1 cellular context compared by ENCODE assay signal in the genomic region with DNA sequence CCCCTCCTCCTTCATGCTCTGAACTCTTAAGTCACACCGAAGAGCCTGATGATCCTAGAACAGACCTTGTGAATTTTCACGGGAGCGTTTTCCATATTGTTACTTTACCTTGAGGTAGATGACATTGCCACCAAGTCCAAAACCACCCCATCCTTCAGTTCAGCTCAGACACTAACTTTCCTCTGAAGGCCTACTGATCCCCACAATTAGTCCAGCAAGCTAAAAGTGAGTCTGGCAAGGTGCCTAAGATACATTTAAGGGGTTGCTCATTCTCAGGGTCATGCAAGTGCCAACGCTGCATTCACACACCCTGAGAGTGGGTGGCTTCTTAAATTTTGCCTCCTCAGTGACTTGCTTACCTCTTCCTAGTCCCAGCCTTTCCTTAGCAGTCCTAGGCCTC.
TF ChIP-seq lines count a peak whose summit lies in the region.

No MANE protein-coding gene starts in this region.

TF ChIP-seq in K562, 482 proteins besides CTCF, POLR2A, EP300 and RAD21 (continued from another document):
- TF ChIP-seq, protein P1, sequence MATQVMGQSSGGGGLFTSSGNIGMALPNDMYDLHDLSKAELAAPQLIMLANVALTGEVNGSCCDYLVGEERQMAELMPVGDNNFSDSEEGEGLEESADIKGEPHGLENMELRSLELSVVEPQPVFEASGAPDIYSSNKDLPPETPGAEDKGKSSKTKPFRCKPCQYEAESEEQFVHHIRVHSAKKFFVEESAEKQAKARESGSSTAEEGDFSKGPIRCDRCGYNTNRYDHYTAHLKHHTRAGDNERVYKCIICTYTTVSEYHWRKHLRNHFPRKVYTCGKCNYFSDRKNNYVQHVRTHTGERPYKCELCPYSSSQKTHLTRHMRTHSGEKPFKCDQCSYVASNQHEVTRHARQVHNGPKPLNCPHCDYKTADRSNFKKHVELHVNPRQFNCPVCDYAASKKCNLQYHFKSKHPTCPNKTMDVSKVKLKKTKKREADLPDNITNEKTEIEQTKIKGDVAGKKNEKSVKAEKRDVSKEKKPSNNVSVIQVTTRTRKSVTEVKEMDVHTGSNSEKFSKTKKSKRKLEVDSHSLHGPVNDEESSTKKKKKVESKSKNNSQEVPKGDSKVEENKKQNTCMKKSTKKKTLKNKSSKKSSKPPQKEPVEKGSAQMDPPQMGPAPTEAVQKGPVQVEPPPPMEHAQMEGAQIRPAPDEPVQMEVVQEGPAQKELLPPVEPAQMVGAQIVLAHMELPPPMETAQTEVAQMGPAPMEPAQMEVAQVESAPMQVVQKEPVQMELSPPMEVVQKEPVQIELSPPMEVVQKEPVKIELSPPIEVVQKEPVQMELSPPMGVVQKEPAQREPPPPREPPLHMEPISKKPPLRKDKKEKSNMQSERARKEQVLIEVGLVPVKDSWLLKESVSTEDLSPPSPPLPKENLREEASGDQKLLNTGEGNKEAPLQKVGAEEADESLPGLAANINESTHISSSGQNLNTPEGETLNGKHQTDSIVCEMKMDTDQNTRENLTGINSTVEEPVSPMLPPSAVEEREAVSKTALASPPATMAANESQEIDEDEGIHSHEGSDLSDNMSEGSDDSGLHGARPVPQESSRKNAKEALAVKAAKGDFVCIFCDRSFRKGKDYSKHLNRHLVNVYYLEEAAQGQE (CRISPR knock-in tag; IDR thresholded peaks at IDR 0.05; ENCODE audit: low read depth), result no peak
- TF ChIP-seq RNF2 (IDR thresholded peaks at IDR 0.05) (no peak), HSF4 (CRISPR knock-in tag; IDR thresholded peaks at IDR 0.05; ENCODE audit: borderline replicate concordance) (no peak), SMARCC2 (IDR thresholded peaks at IDR 0.05; ENCODE audit: low read depth) (no peak), SUPT5H (IDR thresholded peaks at IDR 0.05) (0 out of 2 replicates have a peak, but pooled peaks have one; percentile 36), ZNF316 (IDR thresholded peaks at IDR 0.05) (no peak), SMAD3 (CRISPR knock-in tag; conservative IDR thresholded peaks at IDR 0.05) (no peak), BRD9 (IDR thresholded peaks at IDR 0.05; ENCODE audit: low read depth, partially characterized antibody) (no peak), NFIC (IDR thresholded peaks at IDR 0.05) (peak; percentile 10; the same call in 1 of the 2 replicates), KDM5B (IDR thresholded peaks at IDR 0.05; ENCODE audit: insufficient replicate concordance, low read depth, low read length) (peak; percentile 57), TEAD1 (CRISPR knock-in tag; IDR thresholded peaks at IDR 0.05) (no peak), ZNF76 (CRISPR knock-in tag; IDR thresholded peaks at IDR 0.05; ENCODE audit: borderline replicate concordance) (no peak), PREB (CRISPR knock-in tag; IDR thresholded peaks at IDR 0.05) (no peak), SIN3A (IDR thresholded peaks at IDR 0.05; ENCODE audit: borderline replicate concordance in 2 of 2, control insufficient read depth in 1 of 2, low read depth in 2 of 2, low read length in 2 of 2) (no peak), U2AF2 (optimal IDR thresholded peaks at IDR 0.05; ENCODE audit: low read depth, low read length) (no peak), XRCC4 (IDR thresholded peaks at IDR 0.05; ENCODE audit: extremely low read depth, insufficient read depth, insufficient read length) (no peak)
- TF ChIP-seq, protein P2, sequence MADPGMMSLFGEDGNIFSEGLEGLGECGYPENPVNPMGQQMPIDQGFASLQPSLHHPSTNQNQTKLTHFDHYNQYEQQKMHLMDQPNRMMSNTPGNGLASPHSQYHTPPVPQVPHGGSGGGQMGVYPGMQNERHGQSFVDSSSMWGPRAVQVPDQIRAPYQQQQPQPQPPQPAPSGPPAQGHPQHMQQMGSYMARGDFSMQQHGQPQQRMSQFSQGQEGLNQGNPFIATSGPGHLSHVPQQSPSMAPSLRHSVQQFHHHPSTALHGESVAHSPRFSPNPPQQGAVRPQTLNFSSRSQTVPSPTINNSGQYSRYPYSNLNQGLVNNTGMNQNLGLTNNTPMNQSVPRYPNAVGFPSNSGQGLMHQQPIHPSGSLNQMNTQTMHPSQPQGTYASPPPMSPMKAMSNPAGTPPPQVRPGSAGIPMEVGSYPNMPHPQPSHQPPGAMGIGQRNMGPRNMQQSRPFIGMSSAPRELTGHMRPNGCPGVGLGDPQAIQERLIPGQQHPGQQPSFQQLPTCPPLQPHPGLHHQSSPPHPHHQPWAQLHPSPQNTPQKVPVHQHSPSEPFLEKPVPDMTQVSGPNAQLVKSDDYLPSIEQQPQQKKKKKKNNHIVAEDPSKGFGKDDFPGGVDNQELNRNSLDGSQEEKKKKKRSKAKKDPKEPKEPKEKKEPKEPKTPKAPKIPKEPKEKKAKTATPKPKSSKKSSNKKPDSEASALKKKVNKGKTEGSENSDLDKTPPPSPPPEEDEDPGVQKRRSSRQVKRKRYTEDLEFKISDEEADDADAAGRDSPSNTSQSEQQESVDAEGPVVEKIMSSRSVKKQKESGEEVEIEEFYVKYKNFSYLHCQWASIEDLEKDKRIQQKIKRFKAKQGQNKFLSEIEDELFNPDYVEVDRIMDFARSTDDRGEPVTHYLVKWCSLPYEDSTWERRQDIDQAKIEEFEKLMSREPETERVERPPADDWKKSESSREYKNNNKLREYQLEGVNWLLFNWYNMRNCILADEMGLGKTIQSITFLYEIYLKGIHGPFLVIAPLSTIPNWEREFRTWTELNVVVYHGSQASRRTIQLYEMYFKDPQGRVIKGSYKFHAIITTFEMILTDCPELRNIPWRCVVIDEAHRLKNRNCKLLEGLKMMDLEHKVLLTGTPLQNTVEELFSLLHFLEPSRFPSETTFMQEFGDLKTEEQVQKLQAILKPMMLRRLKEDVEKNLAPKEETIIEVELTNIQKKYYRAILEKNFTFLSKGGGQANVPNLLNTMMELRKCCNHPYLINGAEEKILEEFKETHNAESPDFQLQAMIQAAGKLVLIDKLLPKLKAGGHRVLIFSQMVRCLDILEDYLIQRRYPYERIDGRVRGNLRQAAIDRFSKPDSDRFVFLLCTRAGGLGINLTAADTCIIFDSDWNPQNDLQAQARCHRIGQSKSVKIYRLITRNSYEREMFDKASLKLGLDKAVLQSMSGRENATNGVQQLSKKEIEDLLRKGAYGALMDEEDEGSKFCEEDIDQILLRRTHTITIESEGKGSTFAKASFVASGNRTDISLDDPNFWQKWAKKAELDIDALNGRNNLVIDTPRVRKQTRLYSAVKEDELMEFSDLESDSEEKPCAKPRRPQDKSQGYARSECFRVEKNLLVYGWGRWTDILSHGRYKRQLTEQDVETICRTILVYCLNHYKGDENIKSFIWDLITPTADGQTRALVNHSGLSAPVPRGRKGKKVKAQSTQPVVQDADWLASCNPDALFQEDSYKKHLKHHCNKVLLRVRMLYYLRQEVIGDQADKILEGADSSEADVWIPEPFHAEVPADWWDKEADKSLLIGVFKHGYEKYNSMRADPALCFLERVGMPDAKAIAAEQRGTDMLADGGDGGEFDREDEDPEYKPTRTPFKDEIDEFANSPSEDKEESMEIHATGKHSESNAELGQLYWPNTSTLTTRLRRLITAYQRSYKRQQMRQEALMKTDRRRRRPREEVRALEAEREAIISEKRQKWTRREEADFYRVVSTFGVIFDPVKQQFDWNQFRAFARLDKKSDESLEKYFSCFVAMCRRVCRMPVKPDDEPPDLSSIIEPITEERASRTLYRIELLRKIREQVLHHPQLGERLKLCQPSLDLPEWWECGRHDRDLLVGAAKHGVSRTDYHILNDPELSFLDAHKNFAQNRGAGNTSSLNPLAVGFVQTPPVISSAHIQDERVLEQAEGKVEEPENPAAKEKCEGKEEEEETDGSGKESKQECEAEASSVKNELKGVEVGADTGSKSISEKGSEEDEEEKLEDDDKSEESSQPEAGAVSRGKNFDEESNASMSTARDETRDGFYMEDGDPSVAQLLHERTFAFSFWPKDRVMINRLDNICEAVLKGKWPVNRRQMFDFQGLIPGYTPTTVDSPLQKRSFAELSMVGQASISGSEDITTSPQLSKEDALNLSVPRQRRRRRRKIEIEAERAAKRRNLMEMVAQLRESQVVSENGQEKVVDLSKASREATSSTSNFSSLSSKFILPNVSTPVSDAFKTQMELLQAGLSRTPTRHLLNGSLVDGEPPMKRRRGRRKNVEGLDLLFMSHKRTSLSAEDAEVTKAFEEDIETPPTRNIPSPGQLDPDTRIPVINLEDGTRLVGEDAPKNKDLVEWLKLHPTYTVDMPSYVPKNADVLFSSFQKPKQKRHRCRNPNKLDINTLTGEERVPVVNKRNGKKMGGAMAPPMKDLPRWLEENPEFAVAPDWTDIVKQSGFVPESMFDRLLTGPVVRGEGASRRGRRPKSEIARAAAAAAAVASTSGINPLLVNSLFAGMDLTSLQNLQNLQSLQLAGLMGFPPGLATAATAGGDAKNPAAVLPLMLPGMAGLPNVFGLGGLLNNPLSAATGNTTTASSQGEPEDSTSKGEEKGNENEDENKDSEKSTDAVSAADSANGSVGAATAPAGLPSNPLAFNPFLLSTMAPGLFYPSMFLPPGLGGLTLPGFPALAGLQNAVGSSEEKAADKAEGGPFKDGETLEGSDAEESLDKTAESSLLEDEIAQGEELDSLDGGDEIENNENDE (IDR thresholded peaks at IDR 0.05; ENCODE audit: low read depth, low read length), result peak; percentile 12
- TF ChIP-seq, protein P3, sequence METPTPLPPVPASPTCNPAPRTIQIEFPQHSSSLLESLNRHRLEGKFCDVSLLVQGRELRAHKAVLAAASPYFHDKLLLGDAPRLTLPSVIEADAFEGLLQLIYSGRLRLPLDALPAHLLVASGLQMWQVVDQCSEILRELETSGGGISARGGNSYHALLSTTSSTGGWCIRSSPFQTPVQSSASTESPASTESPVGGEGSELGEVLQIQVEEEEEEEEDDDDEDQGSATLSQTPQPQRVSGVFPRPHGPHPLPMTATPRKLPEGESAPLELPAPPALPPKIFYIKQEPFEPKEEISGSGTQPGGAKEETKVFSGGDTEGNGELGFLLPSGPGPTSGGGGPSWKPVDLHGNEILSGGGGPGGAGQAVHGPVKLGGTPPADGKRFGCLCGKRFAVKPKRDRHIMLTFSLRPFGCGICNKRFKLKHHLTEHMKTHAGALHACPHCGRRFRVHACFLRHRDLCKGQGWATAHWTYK (CRISPR knock-in tag; IDR thresholded peaks at IDR 0.05), result no peak
